Comparison of ENCODE assay signal across 8 cellular contexts in the genomic region with DNA sequence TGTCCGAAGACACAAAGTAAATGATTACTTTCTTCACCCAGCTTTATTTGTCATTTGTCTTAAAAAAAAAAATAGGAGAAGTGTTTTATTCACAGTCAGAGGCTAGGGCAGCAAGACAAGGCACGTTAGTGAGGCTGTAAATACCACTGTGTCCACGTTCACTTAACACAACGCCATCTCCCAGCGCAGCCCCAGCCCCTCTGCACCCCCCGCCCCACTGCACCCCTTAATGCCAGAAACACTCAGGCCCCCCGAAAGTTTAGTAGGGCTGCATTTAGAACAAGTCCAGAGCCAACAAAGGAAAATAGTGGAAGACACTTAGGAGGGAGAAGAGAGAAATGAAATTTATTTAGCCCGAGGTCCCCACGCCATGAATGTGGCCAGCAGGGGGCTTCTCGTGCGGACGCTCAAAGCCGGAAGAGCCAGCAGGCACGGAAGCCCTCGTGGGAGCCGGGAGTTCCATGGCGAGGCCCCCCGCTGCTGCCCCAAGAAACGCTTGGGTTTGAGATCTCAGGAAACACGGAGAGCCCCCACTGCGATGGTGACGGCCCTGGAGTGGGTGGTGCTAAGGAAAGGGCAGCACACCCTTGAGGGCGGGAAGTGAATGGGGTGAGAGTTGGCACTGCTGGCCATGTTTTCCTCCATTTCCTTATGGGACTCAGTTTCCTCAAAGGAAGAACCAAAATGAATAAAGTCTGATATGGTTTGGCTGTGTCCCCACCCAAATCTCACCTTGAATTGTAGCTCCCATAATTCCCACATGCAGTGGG. TPM values are rescaled to one million over a fixed set of nuclear protein-coding genes. Genes with fewer than 3 reads are reported as not detected.
A peak's percentile ranks its signal among the peaks of the same experiment; 100 is the strongest.
DNase-seq lines count a peak whose midpoint lies in the region; ATAC-seq, FAIRE-seq and TF ChIP-seq lines count a peak whose summit lies in the region.

No MANE protein-coding gene starts in this region.

- peaks cover 11% of the 10 kb centered on the region for H3K27me3 Mint-ChIP-seq in stimulated activated memory B cell treated with anti-CD40 and anti-IgM and Interleukin-4, amounts not matched to agents 10 μg/mL and 1 μg/mL and 100 μg/mL, for 72 hours

- peak overlapping the region; percentile 93 for H3K27ac Mint-ChIP-seq in stimulated activated memory B cell treated with anti-CD40 and anti-IgM and Interleukin-4, amounts not matched to agents 10 μg/mL and 1 μg/mL and 100 μg/mL, for 72 hours

- H3K9me3 Mint-ChIP-seq in stimulated activated memory B cell treated with anti-CD40 and anti-IgM and Interleukin-4, amounts not matched to agents 10 μg/mL and 1 μg/mL and 100 μg/mL, for 72 hours = peaks cover 3% of the 10 kb centered on the region

- peak overlapping the region; percentile 33 for H3K9ac ChIP-seq in mucosa of stomach (ENCODE audit: low read length)

- peak overlapping the region; percentile 89 for H3K4me3 Mint-ChIP-seq in stimulated activated memory B cell treated with anti-CD40 and anti-IgM and Interleukin-4, amounts not matched to agents 10 μg/mL and 1 μg/mL and 100 μg/mL, for 72 hours

- DNase-seq in A172 (ENCODE audit: low spot score) = peak; percentile 26
- peak; percentile 43 for DNase-seq in GM18507 (ENCODE audit: extremely low spot score, insufficient read length, low read depth)
- DNase-seq in NCI-H2171 treated with DMSO at 0.1 percent for 48 hours (lab: John Stamatoyannopoulos, UW) = peak; percentile 65
- DNase-seq in activated CD8-positive, alpha-beta memory T cell treated with anti-CD3 and anti-CD28 coated beads, Interleukin-2, amount 50 U/mL, for 48 hours = peak; percentile 72
- peak; percentile 55 for DNase-seq in epithelial cell of esophagus (ENCODE audit: low read depth)
- no peak for DNase-seq in DMS153 treated with DMSO at 0.1 percent for 48 hours (lab: John Stamatoyannopoulos, UW; ENCODE audit: unreplicated experiment)

- no peaks in the 10 kb centered on the region for H3K27me3 ChIP-seq in mucosa of stomach (ENCODE audit: control insufficient read depth, insufficient read depth, low read length)

- TF ChIP-seq CTCF in epithelial cell of esophagus (IDR thresholded peaks at IDR 0.05; ENCODE audit: insufficient read depth, low read depth, low read length, missing control alignments) = peak; percentile 69

- FAIRE-seq in GM18507 (lab: Jason Lieb, UNC) = peak; percentile 71

- H3K4me3 ChIP-seq in epithelial cell of esophagus (ENCODE audit: low read length) (peak overlapping the region; percentile 32), mucosa of stomach (ENCODE audit: low read length) (peak overlapping the region; percentile 32)

- H3K36me3 ChIP-seq in mucosa of stomach (ENCODE audit: control insufficient read depth, insufficient read depth, low read length) = no peaks in the 10 kb centered on the region

- peaks cover 19% of the 10 kb centered on the region for H3K4me1 Mint-ChIP-seq in stimulated activated memory B cell treated with anti-CD40 and anti-IgM and Interleukin-4, amounts not matched to agents 10 μg/mL and 1 μg/mL and 100 μg/mL, for 72 hours

- H3K4me1 ChIP-seq in mucosa of stomach (ENCODE audit: control insufficient read depth, insufficient read depth, low read length) = peaks cover 6% of the 10 kb centered on the region

- no peaks in the 10 kb centered on the region for H3K9me3 ChIP-seq in mucosa of stomach (ENCODE audit: control insufficient read depth, low read length)

- H3K36me3 Mint-ChIP-seq in stimulated activated memory B cell treated with anti-CD40 and anti-IgM and Interleukin-4, amounts not matched to agents 10 μg/mL and 1 μg/mL and 100 μg/mL, for 72 hours = no peaks in the 10 kb centered on the region

- peak; percentile 81 for ATAC-seq in stimulated activated memory B cell treated with anti-CD40 and anti-IgM and Interleukin-4, amounts not matched to agents 10 μg/mL and 1 μg/mL and 100 μg/mL, for 72 hours

RNA-seq across cellular contexts. Expression of gene IYD, which starts 50.2 kb away (rescaled TPM):
- total RNA-seq in A172 (2014; rRNA removed; shearing (Covaris generic)) = 0.19 TPM in 1 of 2 replicates, not detected in the other
